20 cellular contexts compared by ENCODE assay signal in genomic region chr1:246435421-246436041, GRCh38.
DNase-seq lines count a peak whose midpoint lies in the region; ATAC-seq and TF ChIP-seq lines count a peak whose summit lies in the region.
"Had no signal": no experiment of that assay in that cellular context is flagged by ENCODE, and none has a peak within 500 bp of the region (broad histone marks: within the 10 kb centered on the region; RNA-seq: fewer than 3 reads in every experiment).

No MANE protein-coding gene starts in this region.

- H3K36me3 ChIP-seq in SK-N-MC (ENCODE audit: insufficient read depth, low read length) (no peaks in the 10 kb centered on the region), skeletal muscle satellite cell (ENCODE audit: insufficient read depth, low read length) (no peaks in the 10 kb centered on the region)
- H3K36me3 ChIP-seq: heart right ventricle had no signal

- H3K9ac ChIP-seq in SK-N-MC (ENCODE audit: insufficient read length) (no peak overlapping the region), skeletal muscle satellite cell (ENCODE audit: low read depth, low read length) (no peak overlapping the region)

- H3K9me3 Mint-ChIP-seq in activated naive CD4-positive, alpha-beta T cell treated with anti-CD3 and anti-CD28 coated beads, Interleukin-2, amount 50 U/mL, for 24 hours, result no peaks in the 10 kb centered on the region

- H3K4me1 ChIP-seq in skeletal muscle satellite cell (ENCODE audit: control insufficient read depth, insufficient read depth, low read length), result peaks cover 7% of the 10 kb centered on the region

- no peaks in the 10 kb centered on the region for H3K27me3 ChIP-seq in skeletal muscle satellite cell (ENCODE audit: control insufficient read depth, insufficient read depth, low read length)
- H3K27me3 ChIP-seq: heart right ventricle had no signal

- peak overlapping the region; percentile 39 for H3K4me2 ChIP-seq in skeletal muscle satellite cell (ENCODE audit: low read length)

- H3K27ac ChIP-seq in SK-N-MC, result peak overlapping the region; percentile 76
- H3K27ac ChIP-seq: epithelial cell of prostate, heart right ventricle had no signal

- no peaks in the 10 kb centered on the region for H3K4me1 Mint-ChIP-seq in activated naive CD4-positive, alpha-beta T cell treated with anti-CD3 and anti-CD28 coated beads, Interleukin-2, amount 50 U/mL, for 24 hours

- peak overlapping the region; percentile 41 for H3K27ac Mint-ChIP-seq in activated naive CD4-positive, alpha-beta T cell treated with anti-CD3 and anti-CD28 coated beads, Interleukin-2, amount 50 U/mL, for 24 hours
- H3K27ac Mint-ChIP-seq: activated B cell treated with CpG ODN at 0.5 μM for 24 hours; activated CD8-positive, alpha-beta memory T cell treated with anti-CD3 and anti-CD28 coated beads, Interleukin-2, amount 10 ng/mL, durations not matched to agents 7 days and 5 days had no signal

- peaks cover 21% of the 10 kb centered on the region for H3K36me3 Mint-ChIP-seq in activated naive CD4-positive, alpha-beta T cell treated with anti-CD3 and anti-CD28 coated beads, Interleukin-2, amount 50 U/mL, for 24 hours

- ATAC-seq in HG02642 (IDR thresholded peaks at IDR 0.05; ENCODE audit: poor library complexity, unreplicated experiment), result no peak
- ATAC-seq: activated CD8-positive, alpha-beta memory T cell treated with anti-CD3 and anti-CD28 coated beads, Interleukin-2, amount 10 ng/mL, durations not matched to agents 7 days and 5 days; heart right ventricle had no signal

- H3K27me3 Mint-ChIP-seq in activated naive CD4-positive, alpha-beta T cell treated with anti-CD3 and anti-CD28 coated beads, Interleukin-2, amount 50 U/mL, for 24 hours, result no peaks in the 10 kb centered on the region
- H3K27me3 Mint-ChIP-seq: activated B cell treated with CpG ODN at 0.5 μM for 24 hours; activated CD8-positive, alpha-beta memory T cell treated with anti-CD3 and anti-CD28 coated beads, Interleukin-2, amount 10 ng/mL, durations not matched to agents 7 days and 5 days; CD4-positive, CD25-positive, alpha-beta regulatory T cell had no signal

- no peak for TF ChIP-seq CTCF in fibroblast of the aortic adventitia (IDR thresholded peaks at IDR 0.05; ENCODE audit: insufficient read depth, low read length)

- H3K4me3 Mint-ChIP-seq in activated naive CD4-positive, alpha-beta T cell treated with anti-CD3 and anti-CD28 coated beads, Interleukin-2, amount 50 U/mL, for 24 hours, result no peak overlapping the region
- H3K4me3 Mint-ChIP-seq: activated B cell treated with CpG ODN at 0.5 μM for 24 hours; activated CD8-positive, alpha-beta memory T cell treated with anti-CD3 and anti-CD28 coated beads, Interleukin-2, amount 10 ng/mL, durations not matched to agents 7 days and 5 days; CD4-positive, CD25-positive, alpha-beta regulatory T cell had no signal

- H3K9me3 ChIP-seq in SK-N-MC (ENCODE audit: low read depth, low read length) (no peaks in the 10 kb centered on the region), skeletal muscle satellite cell (replicated peaks; ENCODE audit: low read length) (no peaks in the 10 kb centered on the region)

- no peak for DNase-seq in activated naive CD4-positive, alpha-beta T cell (lab: John Stamatoyannopoulos, UW)
- DNase-seq in SK-N-MC (ENCODE audit: low read depth, low spot score) (no peak), fibroblast of the aortic adventitia (ENCODE audit: low read depth) (peak; percentile 51), GDM1 (lab: John Stamatoyannopoulos, UW) (no peak), COR-L47 (lab: John Stamatoyannopoulos, UW) (no peak)
- DNase-seq: 8988T; activated B cell treated with CpG ODN at 0.5 μM for 24 hours; activated CD8-positive, alpha-beta memory T cell treated with anti-CD3 and anti-CD28 coated beads, Interleukin-2, amount 10 ng/mL, durations not matched to agents 7 days and 5 days; activated effector memory CD4-positive, alpha-beta T cell treated with Interleukin-2 at 50 U/mL for 16 hours; aorta; CD4-positive, CD25-positive, alpha-beta regulatory T cell; HCEC 1CT; heart right ventricle; NCI-H146; NCI-H524 treated with DMSO at 0.1 percent for 48 hours; stimulated activated naive CD4-positive, alpha-beta T cell treated with Interleukin-2 at 50 U/mL for 16 hours had no signal

- H3K4me3 ChIP-seq in SK-N-MC (no peak overlapping the region), fibroblast of the aortic adventitia (ENCODE audit: low read depth, low read length) (no peak overlapping the region), skeletal muscle satellite cell (ENCODE audit: low read length) (no peak overlapping the region)
- H3K4me3 ChIP-seq: heart right ventricle had no signal
